2 cellular contexts compared by ENCODE assay signal in the genomic region with DNA sequence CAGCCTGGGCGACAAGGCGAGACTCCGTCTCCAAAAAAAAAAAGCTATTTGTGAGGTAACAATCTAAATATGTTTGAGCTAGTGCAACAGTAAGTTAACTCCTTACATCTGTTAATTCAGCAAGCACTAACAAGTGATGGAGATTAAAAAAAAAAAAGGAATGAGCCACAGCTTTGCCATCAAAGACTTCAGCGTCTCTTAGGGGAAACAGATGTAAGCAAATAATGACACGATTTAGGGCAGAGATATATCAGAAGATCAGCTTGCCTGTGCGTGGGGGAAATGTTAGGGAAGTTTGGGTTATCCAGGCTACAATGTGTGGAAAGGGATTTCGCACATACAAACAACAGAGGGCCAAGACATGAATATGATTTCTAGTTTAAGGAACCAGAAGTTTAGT.
TF ChIP-seq lines count a peak whose summit lies in the region.

No MANE protein-coding gene starts in this region.

TF ChIP-seq in HEK293, 187 proteins besides CTCF, POLR2A, EP300 and RAD21:
- TF ChIP-seq ZNF169 (tag by site-specific recombination; IDR thresholded peaks at IDR 0.05) = peak; percentile 85; the same call in 1 of the 2 replicates
- TF ChIP-seq ZNF433 (tag by site-specific recombination; IDR thresholded peaks at IDR 0.05; ENCODE audit: low read depth) = no peak
TF ChIP-seq in HEK293: peak in this region for 1.

TF ChIP-seq in K562, 482 proteins besides CTCF, POLR2A, EP300 and RAD21:
- TF ChIP-seq LEF1 (IDR thresholded peaks at IDR 0.05) = 0 out of 2 replicates have a peak, but pooled peaks have one; percentile 9
- TF ChIP-seq CXXC5 (CRISPR knock-in tag; IDR thresholded peaks at IDR 0.05) = 0 out of 2 replicates have a peak, but pooled peaks have one; percentile 21
- no peak for TF ChIP-seq SAFB2 (IDR thresholded peaks at IDR 0.05; ENCODE audit: borderline replicate concordance, low read depth, low read length, severe bottlenecking)
- TF ChIP-seq PTTG1 (tag; IDR thresholded peaks at IDR 0.05; ENCODE audit: low read depth) = 0 out of 2 replicates have a peak, but pooled peaks have one; percentile 28
- 0 out of 2 replicates have a peak, but pooled peaks have one; percentile 27 for TF ChIP-seq ZNF589 (CRISPR knock-in tag; IDR thresholded peaks at IDR 0.05; ENCODE audit: low read depth)
- TF ChIP-seq CREB1 (IDR thresholded peaks at IDR 0.05) = no peak
- TF ChIP-seq CREB1 (CRISPR knock-in tag; IDR thresholded peaks at IDR 0.05) = 0 out of 2 replicates have a peak, but pooled peaks have one; percentile 17
- TF ChIP-seq, protein P1, sequence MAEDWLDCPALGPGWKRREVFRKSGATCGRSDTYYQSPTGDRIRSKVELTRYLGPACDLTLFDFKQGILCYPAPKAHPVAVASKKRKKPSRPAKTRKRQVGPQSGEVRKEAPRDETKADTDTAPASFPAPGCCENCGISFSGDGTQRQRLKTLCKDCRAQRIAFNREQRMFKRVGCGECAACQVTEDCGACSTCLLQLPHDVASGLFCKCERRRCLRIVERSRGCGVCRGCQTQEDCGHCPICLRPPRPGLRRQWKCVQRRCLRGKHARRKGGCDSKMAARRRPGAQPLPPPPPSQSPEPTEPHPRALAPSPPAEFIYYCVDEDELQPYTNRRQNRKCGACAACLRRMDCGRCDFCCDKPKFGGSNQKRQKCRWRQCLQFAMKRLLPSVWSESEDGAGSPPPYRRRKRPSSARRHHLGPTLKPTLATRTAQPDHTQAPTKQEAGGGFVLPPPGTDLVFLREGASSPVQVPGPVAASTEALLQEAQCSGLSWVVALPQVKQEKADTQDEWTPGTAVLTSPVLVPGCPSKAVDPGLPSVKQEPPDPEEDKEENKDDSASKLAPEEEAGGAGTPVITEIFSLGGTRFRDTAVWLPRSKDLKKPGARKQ (CRISPR knock-in tag; IDR thresholded peaks at IDR 0.05) = 0 out of 2 replicates have a peak, but pooled peaks have one; percentile 26
- TF ChIP-seq HDAC2 (IDR thresholded peaks at IDR 0.05) = 0 out of 2 replicates have a peak, but pooled peaks have one; percentile 23
- TF ChIP-seq, protein P2, sequence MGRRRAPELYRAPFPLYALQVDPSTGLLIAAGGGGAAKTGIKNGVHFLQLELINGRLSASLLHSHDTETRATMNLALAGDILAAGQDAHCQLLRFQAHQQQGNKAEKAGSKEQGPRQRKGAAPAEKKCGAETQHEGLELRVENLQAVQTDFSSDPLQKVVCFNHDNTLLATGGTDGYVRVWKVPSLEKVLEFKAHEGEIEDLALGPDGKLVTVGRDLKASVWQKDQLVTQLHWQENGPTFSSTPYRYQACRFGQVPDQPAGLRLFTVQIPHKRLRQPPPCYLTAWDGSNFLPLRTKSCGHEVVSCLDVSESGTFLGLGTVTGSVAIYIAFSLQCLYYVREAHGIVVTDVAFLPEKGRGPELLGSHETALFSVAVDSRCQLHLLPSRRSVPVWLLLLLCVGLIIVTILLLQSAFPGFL (CRISPR knock-in tag; IDR thresholded peaks at IDR 0.05) = peak; percentile 77; the same call in 1 of the 2 replicates
- TF ChIP-seq, protein P3, sequence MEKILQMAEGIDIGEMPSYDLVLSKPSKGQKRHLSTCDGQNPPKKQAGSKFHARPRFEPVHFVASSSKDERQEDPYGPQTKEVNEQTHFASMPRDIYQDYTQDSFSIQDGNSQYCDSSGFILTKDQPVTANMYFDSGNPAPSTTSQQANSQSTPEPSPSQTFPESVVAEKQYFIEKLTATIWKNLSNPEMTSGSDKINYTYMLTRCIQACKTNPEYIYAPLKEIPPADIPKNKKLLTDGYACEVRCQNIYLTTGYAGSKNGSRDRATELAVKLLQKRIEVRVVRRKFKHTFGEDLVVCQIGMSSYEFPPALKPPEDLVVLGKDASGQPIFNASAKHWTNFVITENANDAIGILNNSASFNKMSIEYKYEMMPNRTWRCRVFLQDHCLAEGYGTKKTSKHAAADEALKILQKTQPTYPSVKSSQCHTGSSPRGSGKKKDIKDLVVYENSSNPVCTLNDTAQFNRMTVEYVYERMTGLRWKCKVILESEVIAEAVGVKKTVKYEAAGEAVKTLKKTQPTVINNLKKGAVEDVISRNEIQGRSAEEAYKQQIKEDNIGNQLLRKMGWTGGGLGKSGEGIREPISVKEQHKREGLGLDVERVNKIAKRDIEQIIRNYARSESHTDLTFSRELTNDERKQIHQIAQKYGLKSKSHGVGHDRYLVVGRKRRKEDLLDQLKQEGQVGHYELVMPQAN (IDR thresholded peaks at IDR 0.05; ENCODE audit: borderline replicate concordance) = no peak
- TF ChIP-seq ATF1 (CRISPR knock-in tag; IDR thresholded peaks at IDR 0.05) = no peak
- no peak for TF ChIP-seq ATF1 (tag; IDR thresholded peaks at IDR 0.05)
- TF ChIP-seq, protein P4, sequence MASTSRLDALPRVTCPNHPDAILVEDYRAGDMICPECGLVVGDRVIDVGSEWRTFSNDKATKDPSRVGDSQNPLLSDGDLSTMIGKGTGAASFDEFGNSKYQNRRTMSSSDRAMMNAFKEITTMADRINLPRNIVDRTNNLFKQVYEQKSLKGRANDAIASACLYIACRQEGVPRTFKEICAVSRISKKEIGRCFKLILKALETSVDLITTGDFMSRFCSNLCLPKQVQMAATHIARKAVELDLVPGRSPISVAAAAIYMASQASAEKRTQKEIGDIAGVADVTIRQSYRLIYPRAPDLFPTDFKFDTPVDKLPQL (IDR thresholded peaks at IDR 0.05; ENCODE audit: extremely low read depth, insufficient read length) = no peak
- TF ChIP-seq KAT7 (CRISPR knock-in tag; IDR thresholded peaks at IDR 0.05; ENCODE audit: borderline replicate concordance) = 0 out of 2 replicates have a peak, but pooled peaks have one; percentile 49
- TF ChIP-seq DPF2 (IDR thresholded peaks at IDR 0.05) = 0 out of 2 replicates have a peak, but pooled peaks have one; percentile 13
- TF ChIP-seq, protein P5, sequence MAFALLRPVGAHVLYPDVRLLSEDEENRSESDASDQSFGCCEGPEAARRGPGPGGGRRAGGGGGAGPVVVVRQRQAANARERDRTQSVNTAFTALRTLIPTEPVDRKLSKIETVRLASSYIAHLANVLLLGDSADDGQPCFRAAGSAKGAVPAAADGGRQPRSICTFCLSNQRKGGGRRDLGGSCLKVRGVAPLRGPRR (CRISPR knock-in tag; IDR thresholded peaks at IDR 0.05) = no peak
